Comparison of ENCODE assay signal across 8 cellular contexts in the genomic region with DNA sequence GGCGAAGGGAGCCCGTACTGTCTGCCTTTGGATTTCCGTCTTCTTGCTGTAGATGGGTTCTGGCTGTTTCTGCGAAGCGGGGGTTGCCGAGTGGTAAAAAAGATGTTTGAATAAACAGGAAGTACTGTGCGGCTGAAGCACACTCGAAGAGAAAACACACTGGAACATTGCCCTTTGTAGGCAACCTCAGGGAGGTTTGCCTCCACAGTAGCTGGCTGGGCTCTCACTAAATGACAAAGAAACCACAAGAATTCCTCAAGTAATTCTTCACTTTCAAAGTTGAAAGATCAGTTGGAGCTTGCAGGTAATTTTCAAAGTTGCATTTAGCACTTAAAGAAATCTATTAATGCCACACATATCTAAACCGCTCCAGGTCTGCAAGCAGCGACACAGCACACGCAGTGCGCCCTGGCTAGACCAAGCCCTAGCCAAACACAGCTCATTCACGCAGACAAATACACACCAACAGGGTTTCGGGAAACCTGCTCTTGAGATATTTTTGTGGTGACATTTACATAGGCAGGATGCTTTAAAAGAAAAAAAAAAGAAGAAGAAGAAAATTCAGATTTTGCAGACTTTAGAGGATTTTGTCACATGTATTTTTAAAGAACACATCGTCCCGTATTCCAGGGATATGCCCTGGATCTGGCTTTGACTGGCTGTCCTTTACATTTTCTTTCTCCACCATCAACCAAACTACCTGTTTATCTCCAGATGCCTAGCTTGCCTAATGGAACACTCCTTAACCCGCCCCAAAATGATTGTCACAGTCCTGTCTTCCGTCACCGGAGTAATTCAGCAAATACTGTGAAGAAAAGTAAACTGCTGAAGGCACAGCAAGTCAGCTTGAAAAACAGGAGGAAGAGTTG.
DNase-seq lines count a peak whose midpoint lies in the region; ATAC-seq and TF ChIP-seq lines count a peak whose summit lies in the region.

No MANE protein-coding gene starts in this region.

- BruUV-seq in Panc1 (replicated peaks; lab: Mats Ljungman, UMichigan), result no TSS peak

- in situ Hi-C loops in Panc1 (cut with HindIII; ENCODE audit: low pct_unique_long_range_greater_than_20kb, low sequenced_read_pairs), result no loop called here

- 33 to 52% methylated on average over 19 of the region's 19 CpGs for WGBS in testis, 2 donors

- CTCF ChIA-PET in Panc1 (lab: Charles Lee), result no interaction called here

- H3K36me3 ChIP-seq in Panc1 (ENCODE audit: control insufficient read depth, insufficient read depth, low read length) (no peaks in the 10 kb centered on the region), neutrophil (no peaks in the 10 kb centered on the region), testis (ENCODE audit: low read depth, missing control alignments) (no peaks in the 10 kb centered on the region)

- peak; percentile 80 for ATAC-seq in GM18505 (IDR thresholded peaks at IDR 0.05; ENCODE audit: unreplicated experiment)
- ATAC-seq in HG03066 (IDR thresholded peaks at IDR 0.05; ENCODE audit: low read depth, unreplicated experiment), result peak; percentile 60
- ATAC-seq in Panc1, result no peak
- peak; percentile 80 for ATAC-seq in foreskin keratinocyte

- TF ChIP-seq POLR2A in GM18505 (IDR thresholded peaks at IDR 0.05; ENCODE audit: borderline replicate concordance, extremely low read depth, insufficient read depth, insufficient read length), result no peak
- no peak for TF ChIP-seq POLR2A in testis (IDR thresholded peaks at IDR 0.05)

- POLR2A ChIA-PET in Panc1 (lab: Charles Lee), result no interaction called here

- peak overlapping the region; percentile 24 to 50 for H3K4me3 ChIP-seq in Panc1 (ENCODE audit: low read depth in 2 of 2, low read length in 2 of 2)
- H3K4me3 ChIP-seq in neutrophil (ENCODE audit: low read depth in 1 of 2, low read length in 1 of 2), result peak overlapping the region; percentile 56 to 67
- peak overlapping the region; percentile 46 to 65 for H3K4me3 ChIP-seq in testis

- no peak for DNase-seq in Panc1 (ENCODE audit: low read depth, low spot score)
- DNase-seq in activated effector memory CD4-positive, alpha-beta T cell treated with Interleukin-2 at 50 U/mL for 16 hours, result peak; percentile 62
- peak in 1 of 2 donors; percentile 47 for DNase-seq in foreskin keratinocyte
- DNase-seq in testis, result peak; percentile 79
- DNase-seq in HPDE6-E6E7 (ENCODE audit: extremely low spot score), result no peak

- TF ChIP-seq CTCF in Panc1 (IDR thresholded peaks at IDR 0.05), result no peak
- no peak for TF ChIP-seq CTCF in foreskin keratinocyte (conservative IDR thresholded peaks at IDR 0.05)
- no peak for TF ChIP-seq CTCF in neutrophil (IDR thresholded peaks at IDR 0.05)
- no peak for TF ChIP-seq CTCF in testis (IDR thresholded peaks at IDR 0.05)

- intact Hi-C loops in Panc1 (cut with micrococcal nuclease; ENCODE audit: unreplicated experiment) (no loop called here), testis (cut with DNase I; ENCODE audit: low total_unique reads) (no loop called here)

- no peaks in the 10 kb centered on the region; the same call in 1 of the 2 replicates for H3K4me1 ChIP-seq in Panc1 (ENCODE audit: control insufficient read depth, insufficient read depth, low read length)
- H3K4me1 ChIP-seq in foreskin keratinocyte, result peaks cover 10% of the 10 kb centered on the region
- H3K4me1 ChIP-seq in neutrophil (ENCODE audit: control insufficient read depth in 1 of 2, insufficient read depth in 1 of 2, low read depth in 1 of 2, low read length in 1 of 2), result peaks cover 20 to 33% of the 10 kb centered on the region in 2 experiments
- peaks cover 8% of the 10 kb centered on the region for H3K4me1 ChIP-seq in testis

- H3K9me3 ChIP-seq in Panc1 (ENCODE audit: control insufficient read depth, insufficient read depth, low read depth, low read length) (no peaks in the 10 kb centered on the region), neutrophil (no peaks in the 10 kb centered on the region), testis (no peaks in the 10 kb centered on the region)

- H3K27me3 ChIP-seq in Panc1 (ENCODE audit: control insufficient read depth, insufficient read depth, low read length), result no peaks in the 10 kb centered on the region; the same call in none of the 2 replicates
- H3K27me3 ChIP-seq in foreskin keratinocyte, result no peaks in the 10 kb centered on the region
- no peaks in the 10 kb centered on the region for H3K27me3 ChIP-seq in neutrophil
- no peaks in the 10 kb centered on the region for H3K27me3 ChIP-seq in testis

- H3K27ac ChIP-seq in Panc1 (ENCODE audit: low read length) (no peak overlapping the region), foreskin keratinocyte (no peak overlapping the region), neutrophil (peak overlapping the region; percentile 90), testis (peak overlapping the region; percentile 86 to 88)

Comparison
In these comparisons a context has a peak if more than half of its experiments do, and no peak if none do; other contexts are left out.
1. DNase-seq: peak in activated effector memory CD4-positive, alpha-beta T cell treated with Interleukin-2 at 50 U/mL for 16 hours (single experiment) and testis (single experiment); none in Panc1 (single experiment) and HPDE6-E6E7 (single experiment).
2. H3K27ac ChIP-seq: peak in neutrophil (single experiment) and testis (2 of 2); none in Panc1 (single experiment) and foreskin keratinocyte (single experiment).
3. Peak in every context shown above with its lines, with median percentiles within 50 percentile points of each other: H3K4me3 ChIP-seq.